Comparison of ENCODE assay signal across 13 cellular contexts in the genomic region with DNA sequence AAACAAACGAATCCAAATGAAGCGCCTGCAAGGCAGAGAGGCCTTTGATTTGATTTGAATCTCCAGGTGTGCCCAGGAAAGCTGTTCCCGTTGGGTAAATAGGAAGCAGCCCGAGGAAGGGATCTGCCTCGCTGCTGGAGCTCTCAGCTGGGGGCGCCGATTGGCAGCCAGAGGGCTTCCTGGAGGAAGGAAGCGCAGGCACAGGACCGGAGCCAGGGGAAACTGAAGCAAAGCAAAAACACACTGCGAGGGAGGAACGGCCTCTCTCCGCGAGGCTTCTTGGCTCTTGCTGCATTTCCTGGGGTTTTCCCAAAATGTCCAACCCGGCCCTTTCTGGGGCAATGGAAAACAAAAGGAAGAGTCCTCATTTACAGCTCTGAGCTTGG.
DNase-seq lines count a peak whose midpoint lies in the region; ATAC-seq and TF ChIP-seq lines count a peak whose summit lies in the region.
"Had no signal": no experiment of that assay in that cellular context is flagged by ENCODE, and none has a peak within 500 bp of the region (broad histone marks: within the 10 kb centered on the region; RNA-seq: fewer than 3 reads in every experiment).

No MANE protein-coding gene starts in this region.

- ATAC-seq in GM19324 (IDR thresholded peaks at IDR 0.05; ENCODE audit: low FRiP score, unreplicated experiment), result no peak

- H3K27me3 ChIP-seq in BLaER1 treated with 17β-estradiol and CSF1 and Interleukin-3, amounts not matched to agents 10 nM and 100 nM, result no peaks in the 10 kb centered on the region
- peaks cover 6% of the 10 kb centered on the region; the same call in 1 of the 2 replicates for H3K27me3 ChIP-seq in HUES6 (ENCODE audit: control insufficient read depth, insufficient read depth, low read length)
- H3K27me3 ChIP-seq in transverse colon, result peaks cover 8% of the 10 kb centered on the region

- H3K27ac Mint-ChIP-seq in endothelial cell (ENCODE audit: unreplicated experiment), result peak overlapping the region; percentile 9
- H3K27ac Mint-ChIP-seq: activated naive CD8-positive, alpha-beta T cell treated with anti-CD3 and anti-CD28 coated beads for 36 hours; progenitor cell of endocrine pancreas; stimulated activated naive CD8-positive, alpha-beta T cell treated with anti-CD3 and anti-CD28 coated beads, Interleukin-15, Interleukin-2, amounts not matched to agents 100 ng/mL and 50 ng/mL, for 24 hours had no signal

- peaks cover 43% of the 10 kb centered on the region for H3K4me1 Mint-ChIP-seq in endothelial cell (ENCODE audit: unreplicated experiment)

- H3K27me3 Mint-ChIP-seq in endothelial cell (ENCODE audit: unreplicated experiment), result peaks cover 7% of the 10 kb centered on the region

- in situ Hi-C loops in transverse colon (cut with MboI; ENCODE audit: low pct_ligation_motif_present in 1 of 4, low pct_unique_long_range_greater_than_20kb in 1 of 4, low sequenced_read_pairs in 3 of 4), result loop anchor here in 2 of 4 donors (25.0 kb wide), 1 partner anchor 328 kb away; no protein-coding TSS in a partner anchor

- peaks cover 36% of the 10 kb centered on the region for H3K36me3 Mint-ChIP-seq in endothelial cell (ENCODE audit: low read depth, unreplicated experiment)
- H3K36me3 Mint-ChIP-seq: activated naive CD8-positive, alpha-beta T cell treated with anti-CD3 and anti-CD28 coated beads for 36 hours; CD8-positive, alpha-beta memory T cell had no signal

- H3K4me3 ChIP-seq in BLaER1 treated with 17β-estradiol and CSF1 and Interleukin-3, amounts not matched to agents 10 nM and 100 nM, result no peak overlapping the region
- H3K4me3 ChIP-seq in HUES6 (ENCODE audit: low read depth, low read length) (peak overlapping the region; percentile 32), transverse colon (no peak overlapping the region)

- intact Hi-C loops in transverse colon (cut with DNase I; ENCODE audit: low total_unique reads), result no loop called here

- H3K9me3 Mint-ChIP-seq in endothelial cell (ENCODE audit: unreplicated experiment), result no peaks in the 10 kb centered on the region
- H3K9me3 Mint-ChIP-seq: activated naive CD8-positive, alpha-beta T cell treated with anti-CD3 and anti-CD28 coated beads for 36 hours; CD8-positive, alpha-beta memory T cell; stimulated activated naive CD8-positive, alpha-beta T cell treated with anti-CD3 and anti-CD28 coated beads, Interleukin-15, Interleukin-2, amounts not matched to agents 100 ng/mL and 50 ng/mL, for 24 hours had no signal

- DNase-seq in endothelial cell (ENCODE audit: low spot score) (peak; percentile 54), lung microvascular endothelial cell (ENCODE audit: low read depth in 2 of 2) (peak; percentile 57 to 59), nucleus accumbens (lab: John Stamatoyannopoulos, UW) (no peak), hippocampal formation (lab: John Stamatoyannopoulos, UW) (no peak), transverse colon (no peak)
- DNase-seq: cortex of kidney had no signal

- TF ChIP-seq CTCF in endothelial cell (IDR thresholded peaks at IDR 0.05; ENCODE audit: unreplicated experiment) (no peak), transverse colon (IDR thresholded peaks at IDR 0.05) (no peak)

- no peaks in the 10 kb centered on the region for H3K36me3 ChIP-seq in BLaER1 treated with 17β-estradiol and CSF1 and Interleukin-3, amounts not matched to agents 10 nM and 100 nM
- H3K36me3 ChIP-seq in HUES6 (ENCODE audit: control insufficient read depth, insufficient read depth, low read length) (no peaks in the 10 kb centered on the region), transverse colon (no peaks in the 10 kb centered on the region)

- 0 out of 22 replicates have a peak overlapping the region, but pooled peaks of 2 of the 11 experiments have one; percentile 0 to 16 for H3K9ac ChIP-seq in BLaER1 treated with 17β-estradiol and CSF1 and Interleukin-3, amounts not matched to agents 10 nM and 100 nM
- H3K9ac ChIP-seq in HUES6 (ENCODE audit: low read length), result no peak overlapping the region

- TF ChIP-seq POLR2A in transverse colon (IDR thresholded peaks at IDR 0.05), result no peak

- H3K4me3 Mint-ChIP-seq in endothelial cell (ENCODE audit: unreplicated experiment), result no peak overlapping the region
- H3K4me3 Mint-ChIP-seq: activated naive CD8-positive, alpha-beta T cell treated with anti-CD3 and anti-CD28 coated beads for 36 hours; CD8-positive, alpha-beta memory T cell; stimulated activated naive CD8-positive, alpha-beta T cell treated with anti-CD3 and anti-CD28 coated beads, Interleukin-15, Interleukin-2, amounts not matched to agents 100 ng/mL and 50 ng/mL, for 24 hours had no signal

- WGBS in transverse colon (ENCODE audit: low coverage in 1 of 2), 2 donors, result 38% methylated on average over 14 of the region's 14 CpGs; no CpG with 5 or more reads in 1 of the 2 donors

- H3K4me1 ChIP-seq in BLaER1 treated with 17β-estradiol and CSF1 and Interleukin-3, amounts not matched to agents 10 nM and 100 nM, result peaks cover 7 to 13% (median 10%) of the 10 kb centered on the region in 10 experiments; a peak in 17 of 20 replicates
- H3K4me1 ChIP-seq in HUES6 (ENCODE audit: control insufficient read depth, insufficient read depth, low read length) (peaks cover 10% of the 10 kb centered on the region), transverse colon (peaks cover 0 to 10% (median 5%) of the 10 kb centered on the region in 4 donors)

- H3K27ac ChIP-seq in BLaER1 treated with 17β-estradiol and CSF1 and Interleukin-3, amounts not matched to agents 10 nM and 100 nM, result no peak overlapping the region
- H3K27ac ChIP-seq in HUES6 (ENCODE audit: low read depth, low read length), result no peak overlapping the region
- H3K27ac ChIP-seq in transverse colon, result no peak overlapping the region

- TF ChIP-seq EP300 in transverse colon (IDR thresholded peaks at IDR 0.05; ENCODE audit: low read depth), result no peak

- no peaks in the 10 kb centered on the region for H3K9me3 ChIP-seq in BLaER1 treated with 17β-estradiol and CSF1 and Interleukin-3, amounts not matched to agents 10 nM and 100 nM (replicated peaks in 1 of 11)
- H3K9me3 ChIP-seq in HUES6 (ENCODE audit: control insufficient read depth, insufficient read depth, low read depth, low read length) (no peaks in the 10 kb centered on the region), transverse colon (no peaks in the 10 kb centered on the region)

- H4K20me1 ChIP-seq in BLaER1 treated with 17β-estradiol and CSF1 and Interleukin-3, amounts not matched to agents 10 nM and 100 nM, result no peaks in the 10 kb centered on the region

- H3K4me2 ChIP-seq in BLaER1 treated with 17β-estradiol and CSF1 and Interleukin-3, amounts not matched to agents 10 nM and 100 nM, result peak overlapping the region; percentile 8 to 72 (median 46); a peak in 21 of 22 replicates

Comparison
In these comparisons a context has a peak if more than half of its experiments do, and no peak if none do; other contexts are left out.
1. DNase-seq: peak in endothelial cell (single experiment) and lung microvascular endothelial cell (2 of 2); none in nucleus accumbens (0 of 56), hippocampal formation (0 of 2) and transverse colon (single experiment).